Comparison of ENCODE assay signal across 8 cellular contexts in genomic region chr14:104753528-104754212, GRCh38. TPM values are rescaled to one million over a fixed set of nuclear protein-coding genes. Genes with fewer than 3 reads are reported as not detected.
A peak's percentile ranks its signal among the peaks of the same experiment; 100 is the strongest.
DNase-seq lines count a peak whose midpoint lies in the region; ATAC-seq, FAIRE-seq and TF ChIP-seq lines count a peak whose summit lies in the region.

No MANE protein-coding gene starts in this region.

- H3K27ac Mint-ChIP-seq in IgD-negative memory B cell = peak overlapping the region; percentile 73 to 96 (median 84)

- H2AFZ ChIP-seq in GM12878 (ENCODE audit: control insufficient read depth, low read depth, low read length) = 0 out of 2 replicates have a peak overlapping the region, but pooled peaks have one; percentile 40

- H3K9me3 ChIP-seq in A673 (ENCODE audit: low read depth, low read length, poor library complexity, severe bottlenecking) = no peaks in the 10 kb centered on the region
- no peaks in the 10 kb centered on the region; the same call in 2 of the 3 replicates for H3K9me3 ChIP-seq in GM12878 (replicated peaks; ENCODE audit: control insufficient read depth, insufficient read depth, low read length)
- H3K9me3 ChIP-seq in liver (ENCODE audit: control insufficient read depth in 4 of 4, low read length in 3 of 4) = no peaks in the 10 kb centered on the region
- H3K9me3 ChIP-seq in transverse colon = no peaks in the 10 kb centered on the region

- SMC1A ChIA-PET in GM12878 (lab: Charles Lee; ENCODE audit: uncharacterized antibody, unreplicated experiment) = interaction anchor here (0.9 to 1.4 kb wide), 3 partner anchors 9 to 16 kb away, joined by 3 to 5 read pairs (median 3); no protein-coding TSS in a partner anchor

- peak overlapping the region; percentile 97 for H3K27ac ChIP-seq in A673 (ENCODE audit: low read depth, low read length, poor library complexity, severe bottlenecking)
- H3K27ac ChIP-seq in GM12878 (ENCODE audit: control insufficient read depth, insufficient read depth) = peak overlapping the region; percentile 77
- peak overlapping the region; percentile 58 to 89 for H3K27ac ChIP-seq in liver (ENCODE audit: low read depth in 1 of 2, low read length in 2 of 2)
- H3K27ac ChIP-seq in transverse colon = peak overlapping the region; percentile 85 to 93 (median 90)

- H3K4me2 ChIP-seq in GM12878 (ENCODE audit: control insufficient read depth, insufficient read depth) = peak overlapping the region; percentile 82

- POLR2A ChIA-PET in A673 (lab: Charles Lee; ENCODE audit: low non-redundant PET) (no interaction called here), GM12878 (lab: Charles Lee) (interaction anchor here (0.6 to 1.4 kb wide), 4 partner anchors 11 to 312 kb away, joined by 3 to 5 read pairs (median 4); partner anchors contain the start of genes CDCA4 and GPR132)

- WGBS in GM12878 (ENCODE audit: insufficient coverage, insufficient replicate concordance, low lambda C conversion rate, missing lambda C conversion rate) = 5% methylated on average over 30 of the region's 30 CpGs
- WGBS in liver = 1% methylated on average over 30 of the region's 30 CpGs
- WGBS in transverse colon (ENCODE audit: low coverage in 1 of 2), 2 donors = 2% methylated on average over 30 of the region's 30 CpGs; no CpG with 5 or more reads in 1 of the 2 donors

- TF ChIP-seq CTCF in A673 (conservative IDR thresholded peaks at IDR 0.05; ENCODE audit: low read depth, low read length) = no peak
- no peak for TF ChIP-seq CTCF in GM12878 (IDR thresholded peaks at IDR 0.05 in 2 of 3, conservative IDR thresholded peaks at IDR 0.05 in 1 of 3; ENCODE audit: control insufficient read depth in 2 of 3, extremely low read depth in 1 of 3, insufficient read depth in 1 of 3, low read depth in 3 of 3, low read length in 3 of 3)
- TF ChIP-seq CTCF in liver (IDR thresholded peaks at IDR 0.05; ENCODE audit: low read depth, low read length, missing input control) = no peak
- TF ChIP-seq CTCF in transverse colon (IDR thresholded peaks at IDR 0.05) = no peak

- RAD21 ChIA-PET in GM12878 (lab: Charles Lee; ENCODE audit: unreplicated experiment) = interaction anchor here (1.5 to 1.8 kb wide), 2 partner anchors 11 to 16 kb away, joined by 6 to 8 read pairs; no protein-coding TSS in a partner anchor

- no peak for FAIRE-seq in GM12878 (lab: Jason Lieb, UNC)

- H3K36me3 ChIP-seq in A673 (ENCODE audit: insufficient read depth, low read length, poor library complexity, severe bottlenecking) (peaks cover 17% of the 10 kb centered on the region), GM12878 (ENCODE audit: control insufficient read depth in 2 of 2, insufficient read depth in 2 of 2, low read length in 1 of 2) (peaks cover 2 to 13% of the 10 kb centered on the region in 2 experiments; a peak in 3 of 4 replicates), liver (ENCODE audit: control insufficient read depth in 4 of 4, insufficient read depth in 3 of 4, low read depth in 1 of 4, low read length in 3 of 4) (peaks cover 2 to 26% (median 13%) of the 10 kb centered on the region in 4 donors), transverse colon (peaks cover 0 to 8% (median 4%) of the 10 kb centered on the region in 4 donors)

- peaks cover 2% of the 10 kb centered on the region for H3K36me3 Mint-ChIP-seq in IgD-negative memory B cell

- peaks cover 31% of the 10 kb centered on the region for H3K79me2 ChIP-seq in GM12878 (ENCODE audit: control insufficient read depth, insufficient read depth, low read length)

- TF ChIP-seq POLR2A in GM12878 (IDR thresholded peaks at IDR 0.05; ENCODE audit: low read depth, low read length) (no peak), transverse colon (IDR thresholded peaks at IDR 0.05) (no peak)

- no peaks in the 10 kb centered on the region for H3K9me3 Mint-ChIP-seq in IgD-negative memory B cell

- peaks cover 6 to 24% (median 23%) of the 10 kb centered on the region in 3 donors for H3K4me1 Mint-ChIP-seq in IgD-negative memory B cell

- in situ Hi-C loops in GM12878 (cut with MboI) (no loop called here), transverse colon (cut with MboI; ENCODE audit: low pct_ligation_motif_present in 1 of 4, low pct_unique_long_range_greater_than_20kb in 1 of 4, low sequenced_read_pairs in 3 of 4) (no loop called here)

- H3K4me3 ChIP-seq in A673 (ENCODE audit: low read depth, low read length, poor library complexity, severe bottlenecking) (peak overlapping the region; percentile 100), GM12878 (peak overlapping the region; percentile 94), liver (ENCODE audit: low read depth in 1 of 3, low read length in 3 of 3) (peak overlapping the region; percentile 51 to 95 (median 85)), transverse colon (peak overlapping the region; percentile 89 to 96 (median 92))

- ATAC-seq in GM12878 (no peak), HG02852 (IDR thresholded peaks at IDR 0.05; ENCODE audit: unreplicated experiment) (no peak)

- DNase-seq in A673 (ENCODE audit: low spot score) = no peak
- no peak for DNase-seq in GM12878 (ENCODE audit: low read depth, low spot score)
- DNase-seq in transverse colon = peak; percentile 32
- DNase-seq in kidney glomerular epithelial cell (lab: John Stamatoyannopoulos, UW) = no peak
- no peak for DNase-seq in NCI-H2081 treated with DMSO at 0.1 percent for 48 hours (lab: John Stamatoyannopoulos, UW)

- intact Hi-C loops in A673 (cut with micrococcal nuclease; ENCODE audit: unreplicated experiment) (no loop called here), GM12878 (cut with micrococcal nuclease; ENCODE audit: unreplicated experiment) (no loop called here), transverse colon (cut with DNase I; ENCODE audit: low total_unique reads) (no loop called here)

- H3K27me3 ChIP-seq in A673 (replicated peaks; ENCODE audit: insufficient read depth, low read depth, low read length, poor library complexity) (no peaks in the 10 kb centered on the region), GM12878 (replicated peaks in 1 of 2; ENCODE audit: control insufficient read depth in 2 of 2, insufficient read depth in 2 of 2, low read length in 1 of 2) (no peaks in the 10 kb centered on the region), liver (ENCODE audit: control insufficient read depth in 4 of 4, insufficient read depth in 4 of 4, low read length in 3 of 4) (no peaks in the 10 kb centered on the region), transverse colon (no peaks in the 10 kb centered on the region)

- TF ChIP-seq EP300 in GM12878 (IDR thresholded peaks at IDR 0.05; ENCODE audit: borderline replicate concordance in 1 of 2, control insufficient read depth in 1 of 2, low read depth in 2 of 2, low read length in 2 of 2) (no peak), transverse colon (IDR thresholded peaks at IDR 0.05; ENCODE audit: low read depth) (no peak)

- H3K4me1 ChIP-seq in A673 (ENCODE audit: insufficient read depth, low read length, poor library complexity, severe bottlenecking) = peaks cover 8% of the 10 kb centered on the region
- peaks cover 17% of the 10 kb centered on the region for H3K4me1 ChIP-seq in GM12878 (ENCODE audit: control insufficient read depth, insufficient read depth, low read length)
- peaks cover 12 to 48% (median 40%) of the 10 kb centered on the region in 4 donors for H3K4me1 ChIP-seq in liver (ENCODE audit: control insufficient read depth in 4 of 4, insufficient read depth in 4 of 4, low read length in 3 of 4)
- peaks cover 19 to 36% (median 28%) of the 10 kb centered on the region in 4 donors for H3K4me1 ChIP-seq in transverse colon

- BruUV-seq in A673 (replicated peaks; lab: Mats Ljungman, UMichigan) (no TSS peak), GM12878 (replicated peaks; lab: Mats Ljungman, UMichigan) (no TSS peak)

- H3K27me3 Mint-ChIP-seq in IgD-negative memory B cell = no peaks in the 10 kb centered on the region

- H3K9ac ChIP-seq in GM12878 (ENCODE audit: control insufficient read depth, insufficient read depth, low read length) (peak overlapping the region; percentile 92), liver (ENCODE audit: low read depth in 1 of 2, low read length in 2 of 2) (peak overlapping the region; percentile 47 to 83)

- TF ChIP-seq RAD21 in GM12878 (IDR thresholded peaks at IDR 0.05; ENCODE audit: insufficient read depth, low read depth, low read length) = no peak
- TF ChIP-seq RAD21 in liver (IDR thresholded peaks at IDR 0.05) = no peak

- H4K20me1 ChIP-seq in GM12878 (ENCODE audit: control insufficient read depth, insufficient read depth) = no peaks in the 10 kb centered on the region

- CTCF ChIA-PET in A673 (lab: Charles Lee) = interaction anchor here (1.5 kb wide), 1 partner anchor 17 kb away, joined by 5 read pairs; no protein-coding TSS in a partner anchor
- CTCF ChIA-PET in GM12878 (lab: Yijun Ruan, JAX) = interaction anchor here (1.0 to 2.4 kb wide), 7 partner anchors 15 to 676 kb away, joined by 3 to 13 read pairs (median 4); no protein-coding TSS in a partner anchor

- peak overlapping the region; percentile 86 to 95 (median 92) for H3K4me3 Mint-ChIP-seq in IgD-negative memory B cell

RNA-seq across cellular contexts. Expression of gene SIVA1, which starts 0.7 kb away (rescaled TPM):
- total RNA-seq in A673 (2021) (79.6 and 83.0 TPM in 2 replicates), GM12878 (2014; rRNA removed) (182 and 197 TPM in 2 replicates), GM12878 (2014; rRNA removed; fragmentation: Illumina TruSeq; extraction: Trizol) (18.8 and 26.6 TPM in 2 replicates), GM12878 (2021) (128 and 137 TPM in 2 replicates), liver (10 to 100 TPM; 67.4 to 90.4 TPM), transverse colon (100 to 1,000 TPM; 189 to 397 (median 203) TPM)
- polyA plus RNA-seq in IgD-negative memory B cell (195 TPM), GM12878 (2011; rRNA removed) (29.6 and 75.5 TPM in 2 replicates), GM12878 (2014; fragmentation: Illumina TruSeq; extraction: Trizol) (4.0 and 7.6 TPM in 2 replicates), GM12878 (2014; fragmentation: Nextera tagmentation; extraction: Ambion mirVana) (10 to 100 TPM in 1 of 2 experiments, 1 to 10 TPM in 1; 4.6 to 30.6 TPM), GM12878 (2014; rRNA removed) (173 and 207 TPM in 2 replicates), GM12878 (2016; fragmentation: Nextera tagmentation; extraction: Ambion mirVana) (100 to 1,000 TPM; 270 to 282 TPM), liver (100 to 1,000 TPM; 109 to 115 TPM)
- total RNA-seq in GM12878 (2013; cell fraction: nucleolus; rRNA removed) = 37.5 and 51.8 TPM in 2 replicates
- polyA plus RNA-seq in GM12878 (2011; ENCODE audit: low read depth) = 32.1 TPM
- polyA plus RNA-seq in GM12878 (2011; cell fraction: cytosol; rRNA removed) = 159 and 299 TPM in 2 replicates
- polyA plus RNA-seq in GM12878 (2011; cell fraction: nucleus; rRNA removed) = 166 and 180 TPM in 2 replicates
- 63.7 and 67.4 TPM in 2 replicates for polyA plus RNA-seq in GM12878 (2012)
- polyA minus RNA-seq in GM12878 (2011; rRNA and poly(A)+ RNA removed) = 23.3 and 46.5 TPM in 2 replicates
- polyA minus RNA-seq in GM12878 (2011; cell fraction: cytosol; rRNA and poly(A)+ RNA removed) = 29.1 and 29.4 TPM in 2 replicates
- polyA minus RNA-seq in GM12878 (2011; cell fraction: nucleus; rRNA and poly(A)+ RNA removed) = 18.7 and 28.8 TPM in 2 replicates

RNA-seq across cellular contexts. Expression of gene ADSS1, which starts 29.6 kb away (rescaled TPM):
- 0.37 and 0.52 TPM in 2 replicates for total RNA-seq in A673 (2021)
- not detected for polyA plus RNA-seq in IgD-negative memory B cell
- total RNA-seq in GM12878 (2013; cell fraction: nucleolus; rRNA removed) = 0.96 TPM in 1 of 2 replicates, not detected in the other
- total RNA-seq in GM12878 (2014; rRNA removed) = not detected in 2 replicates
- not detected in 2 replicates for total RNA-seq in GM12878 (2014; rRNA removed; fragmentation: Illumina TruSeq; extraction: Trizol)
- 0.28 TPM in 1 of 2 replicates, not detected in the other for total RNA-seq in GM12878 (2021)
- polyA plus RNA-seq in GM12878 (2011; ENCODE audit: low read depth) = not detected
- 0.19 and 0.39 TPM in 2 replicates for polyA plus RNA-seq in GM12878 (2011; rRNA removed)
- polyA plus RNA-seq in GM12878 (2011; cell fraction: cytosol; rRNA removed) = 0.08 and 0.21 TPM in 2 replicates
- 0.87 and 1.3 TPM in 2 replicates for polyA plus RNA-seq in GM12878 (2011; cell fraction: nucleus; rRNA removed)
- polyA plus RNA-seq in GM12878 (2012) = 0.22 and 0.65 TPM in 2 replicates
- polyA plus RNA-seq in GM12878 (2014; fragmentation: Illumina TruSeq; extraction: Trizol) = 0.12 TPM in 1 of 2 replicates, not detected in the other
- polyA plus RNA-seq in GM12878 (2014; fragmentation: Nextera tagmentation; extraction: Ambion mirVana) = under 1 TPM in 1 of 2 experiments, not detected in 1; 0.11 TPM
- 0.45 TPM in 1 of 2 replicates, not detected in the other for polyA plus RNA-seq in GM12878 (2014; rRNA removed)
- not detected for polyA plus RNA-seq in GM12878 (2016; fragmentation: Nextera tagmentation; extraction: Ambion mirVana)
- 0.10 TPM in 1 of 2 replicates, not detected in the other for polyA minus RNA-seq in GM12878 (2011; rRNA and poly(A)+ RNA removed)
- polyA minus RNA-seq in GM12878 (2011; cell fraction: cytosol; rRNA and poly(A)+ RNA removed) = not detected in 2 replicates
- polyA minus RNA-seq in GM12878 (2011; cell fraction: nucleus; rRNA and poly(A)+ RNA removed) = 0.38 TPM in 1 of 2 replicates, not detected in the other
- 10 to 100 TPM in 1 of 2 donors, 1 to 10 TPM in 1; 1.8 to 13.3 TPM for total RNA-seq in liver
- polyA plus RNA-seq in liver = 10 to 100 TPM; 11.0 to 18.8 TPM
- total RNA-seq in transverse colon = 10 to 100 TPM in 1 of 4 donors, 1 to 10 TPM in 2, not detected in 1; 4.4 to 11.3 (median 7.1) TPM

RNA-seq across cellular contexts. Expression of gene AKT1, which starts 41.9 kb away (rescaled TPM):
- 123 and 142 TPM in 2 replicates for total RNA-seq in A673 (2021)
- 8.2 TPM for polyA plus RNA-seq in IgD-negative memory B cell
- 49.2 and 56.5 TPM in 2 replicates for total RNA-seq in GM12878 (2013; cell fraction: nucleolus; rRNA removed)
- total RNA-seq in GM12878 (2014; rRNA removed) = 70.8 and 83.6 TPM in 2 replicates
- 55.9 and 62.4 TPM in 2 replicates for total RNA-seq in GM12878 (2014; rRNA removed; fragmentation: Illumina TruSeq; extraction: Trizol)
- 102 and 110 TPM in 2 replicates for total RNA-seq in GM12878 (2021)
- 19.1 TPM for polyA plus RNA-seq in GM12878 (2011; ENCODE audit: low read depth)
- polyA plus RNA-seq in GM12878 (2011; rRNA removed) = 44.8 and 70.3 TPM in 2 replicates
- 99.2 and 131 TPM in 2 replicates for polyA plus RNA-seq in GM12878 (2011; cell fraction: cytosol; rRNA removed)
- 234 and 307 TPM in 2 replicates for polyA plus RNA-seq in GM12878 (2011; cell fraction: nucleus; rRNA removed)
- polyA plus RNA-seq in GM12878 (2012) = 50.8 and 57.6 TPM in 2 replicates
- polyA plus RNA-seq in GM12878 (2014; fragmentation: Illumina TruSeq; extraction: Trizol) = 19.3 and 55.4 TPM in 2 replicates
- 1 to 10 TPM in 1 of 2 experiments, under 1 TPM in 1; 0.63 to 1.4 TPM for polyA plus RNA-seq in GM12878 (2014; fragmentation: Nextera tagmentation; extraction: Ambion mirVana)
- 92.3 and 101 TPM in 2 replicates for polyA plus RNA-seq in GM12878 (2014; rRNA removed)
- polyA plus RNA-seq in GM12878 (2016; fragmentation: Nextera tagmentation; extraction: Ambion mirVana) = 1 to 10 TPM; 9.0 to 9.2 TPM
- 64.3 and 96.2 TPM in 2 replicates for polyA minus RNA-seq in GM12878 (2011; rRNA and poly(A)+ RNA removed)
- 42.0 and 48.6 TPM in 2 replicates for polyA minus RNA-seq in GM12878 (2011; cell fraction: cytosol; rRNA and poly(A)+ RNA removed)
- polyA minus RNA-seq in GM12878 (2011; cell fraction: nucleus; rRNA and poly(A)+ RNA removed) = 23.0 and 34.0 TPM in 2 replicates
- total RNA-seq in liver = 100 to 1,000 TPM in 1 of 2 donors, 10 to 100 TPM in 1; 39.2 to 192 TPM
- polyA plus RNA-seq in liver = 10 to 100 TPM; 30.6 to 78.2 TPM
- total RNA-seq in transverse colon = 100 to 1,000 TPM in 3 of 4 donors, 10 to 100 TPM in 1; 85.4 to 310 (median 136) TPM

RNA-seq across cellular contexts. Expression of gene ZBTB42, which starts 47.2 kb away (rescaled TPM):
- 1.4 and 2.1 TPM in 2 replicates for total RNA-seq in A673 (2021)
- polyA plus RNA-seq in IgD-negative memory B cell = 1.0 TPM
- total RNA-seq in GM12878 (2013; cell fraction: nucleolus; rRNA removed) = 1.8 and 3.7 TPM in 2 replicates
- total RNA-seq in GM12878 (2014; rRNA removed) = 0.33 and 0.68 TPM in 2 replicates
- 0.46 and 0.54 TPM in 2 replicates for total RNA-seq in GM12878 (2014; rRNA removed; fragmentation: Illumina TruSeq; extraction: Trizol)
- 1.2 and 1.3 TPM in 2 replicates for total RNA-seq in GM12878 (2021)
- polyA plus RNA-seq in GM12878 (2011; ENCODE audit: low read depth) = 0.07 TPM
- polyA plus RNA-seq in GM12878 (2011; rRNA removed) = 0.10 and 0.22 TPM in 2 replicates
- 0.36 and 0.38 TPM in 2 replicates for polyA plus RNA-seq in GM12878 (2011; cell fraction: cytosol; rRNA removed)
- polyA plus RNA-seq in GM12878 (2011; cell fraction: nucleus; rRNA removed) = 0.61 and 0.97 TPM in 2 replicates
- 0.27 and 0.28 TPM in 2 replicates for polyA plus RNA-seq in GM12878 (2012)
- 0.13 TPM in 1 of 2 replicates, not detected in the other for polyA plus RNA-seq in GM12878 (2014; fragmentation: Illumina TruSeq; extraction: Trizol)
- under 1 TPM in 1 of 2 experiments, not detected in 1; 0.05 TPM for polyA plus RNA-seq in GM12878 (2014; fragmentation: Nextera tagmentation; extraction: Ambion mirVana)
- 0.51 and 0.94 TPM in 2 replicates for polyA plus RNA-seq in GM12878 (2014; rRNA removed)
- under 1 TPM in 1 of 2 experiments, not detected in 1; 0.23 TPM for polyA plus RNA-seq in GM12878 (2016; fragmentation: Nextera tagmentation; extraction: Ambion mirVana)
- 0.44 and 1.7 TPM in 2 replicates for polyA minus RNA-seq in GM12878 (2011; rRNA and poly(A)+ RNA removed)
- polyA minus RNA-seq in GM12878 (2011; cell fraction: cytosol; rRNA and poly(A)+ RNA removed) = 0.53 TPM in 1 of 2 replicates, not detected in the other
- 2.9 and 3.4 TPM in 2 replicates for polyA minus RNA-seq in GM12878 (2011; cell fraction: nucleus; rRNA and poly(A)+ RNA removed)
- total RNA-seq in liver = 1 to 10 TPM; 5.4 to 9.4 TPM
- 1 to 10 TPM; 1.5 to 4.4 TPM for polyA plus RNA-seq in liver
- total RNA-seq in transverse colon = 10 to 100 TPM in 2 of 4 donors, 1 to 10 TPM in 2; 5.9 to 24.3 (median 11.7) TPM
